ENCODE assay signal across 9 cellular contexts in the genomic region with DNA sequence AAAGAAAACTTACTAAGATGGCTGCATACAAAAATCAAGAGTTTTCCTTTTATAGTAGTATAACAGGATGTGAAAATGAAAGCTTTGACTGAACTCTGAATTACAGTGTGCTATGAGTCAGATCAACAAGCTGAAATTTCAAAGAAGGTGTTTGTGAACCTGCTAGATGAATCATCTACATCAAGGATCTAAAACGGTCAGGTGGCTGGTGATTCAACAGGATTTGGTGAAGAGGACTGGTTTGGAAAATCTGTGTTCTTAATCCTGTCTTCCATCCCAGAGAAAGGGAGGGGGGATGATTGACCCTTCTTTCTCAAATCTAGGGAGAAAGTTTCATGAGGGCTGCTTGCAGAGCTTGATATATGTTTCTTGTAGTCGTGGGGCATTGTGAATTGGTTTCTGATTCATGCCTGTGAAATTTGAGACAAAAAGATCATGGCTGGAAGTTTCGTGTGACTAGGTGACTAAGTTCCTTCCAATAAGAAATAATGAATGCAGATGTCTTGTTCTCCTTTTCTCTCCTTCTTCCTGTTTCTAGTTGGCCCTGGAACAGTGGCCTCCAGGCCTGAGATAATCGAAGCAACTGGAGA.
DNase-seq lines count a peak whose midpoint lies in the region; ATAC-seq and TF ChIP-seq lines count a peak whose summit lies in the region.
"Had no signal": no experiment of that assay in that cellular context is flagged by ENCODE, and none has a peak within 500 bp of the region (broad histone marks: within the 10 kb centered on the region; RNA-seq: fewer than 3 reads in every experiment).

No MANE protein-coding gene starts in this region.

- H3K4me2 ChIP-seq in GM23338 (no peak overlapping the region), KMS-11 (peak overlapping the region; percentile 70)

- H3K4me3 Mint-ChIP-seq in GM23338 = no peak overlapping the region
- H3K4me3 Mint-ChIP-seq in activated T-helper 2 cell treated with anti-CD3 and anti-CD28 coated beads, Interferon-gamma antibody, Interleukin-2, Interleukin-4, amounts not matched to agents 10 μg/mL and 5 μg/mL and 100 μg/mL, durations not matched to agents 14 hours and 24 hours and 36 hours (ENCODE audit: low read depth) = no peak overlapping the region
- no peak overlapping the region for H3K4me3 Mint-ChIP-seq in nephron

- intact Hi-C loops in activated T-helper 2 cell treated with anti-CD3 and anti-CD28 coated beads, Interferon-gamma antibody, Interleukin-2, Interleukin-4, amounts not matched to agents 10 μg/mL and 5 μg/mL and 100 μg/mL, durations not matched to agents 14 hours and 24 hours and 36 hours (cut with micrococcal nuclease) = loop anchor here (1.0 to 5.0 kb wide), 3 partner anchors 11 to 67 kb away; partner anchors contain the start of gene MRPS30
- intact Hi-C loops in lower lobe of right lung (cut with DNase I) = no loop called here

- H3K36me3 ChIP-seq in GM23338 (ENCODE audit: insufficient read depth) (no peaks in the 10 kb centered on the region), KMS-11 (ENCODE audit: insufficient read depth) (no peaks in the 10 kb centered on the region), lower lobe of right lung (no peaks in the 10 kb centered on the region), HAP-1 (replicated peaks) (no peaks in the 10 kb centered on the region)

- H3K79me2 ChIP-seq in GM23338 (replicated peaks; ENCODE audit: insufficient read depth) = no peaks in the 10 kb centered on the region
- no peaks in the 10 kb centered on the region for H3K79me2 ChIP-seq in KMS-11 (ENCODE audit: insufficient read depth, low read depth)

- peak overlapping the region; percentile 16; the same call in 1 of the 2 replicates for H2AFZ ChIP-seq in GM23338
- peak overlapping the region; percentile 81 for H2AFZ ChIP-seq in KMS-11 (ENCODE audit: low read depth)

- H3K9ac ChIP-seq in KMS-11 = peak overlapping the region; percentile 22; the same call in 1 of the 2 replicates

- DNase-seq in DMS153 (lab: John Stamatoyannopoulos, UW) (peak; percentile 14), DMS153 treated with DMSO at 0.1 percent for 48 hours (lab: John Stamatoyannopoulos, UW; ENCODE audit: unreplicated experiment) (no peak), GM23338 (ENCODE audit: low spot score) (peak; percentile 7), lower lobe of right lung (no peak), HAP-1 (ENCODE audit: low spot score in 2 of 2) (no peak)
- peak; percentile 12 for DNase-seq in activated T-helper 2 cell treated with anti-CD3 and anti-CD28 coated beads, Interferon-gamma antibody, Interleukin-2, Interleukin-4, amounts not matched to agents 10 μg/mL and 5 μg/mL and 100 μg/mL, durations not matched to agents 14 hours and 24 hours and 36 hours (ENCODE audit: low spot score)

- no peaks in the 10 kb centered on the region for H3K4me1 ChIP-seq in GM23338 (ENCODE audit: insufficient read depth)
- H3K4me1 ChIP-seq in KMS-11 (ENCODE audit: low read depth, poor library complexity, severe bottlenecking) = peaks cover 20% of the 10 kb centered on the region
- no peaks in the 10 kb centered on the region for H3K4me1 ChIP-seq in lower lobe of right lung
- no peaks in the 10 kb centered on the region for H3K4me1 ChIP-seq in HAP-1

- no peaks in the 10 kb centered on the region for H4K20me1 ChIP-seq in GM23338 (replicated peaks; ENCODE audit: insufficient read depth)
- no peaks in the 10 kb centered on the region for H4K20me1 ChIP-seq in KMS-11 (ENCODE audit: insufficient read depth)

- H3K27me3 Mint-ChIP-seq in GM23338 (ENCODE audit: insufficient read depth, low read depth, poor library complexity) (no peaks in the 10 kb centered on the region), nephron (ENCODE audit: low read depth) (no peaks in the 10 kb centered on the region)
- H3K27me3 Mint-ChIP-seq in activated T-helper 2 cell treated with anti-CD3 and anti-CD28 coated beads, Interferon-gamma antibody, Interleukin-2, Interleukin-4, amounts not matched to agents 10 μg/mL and 5 μg/mL and 100 μg/mL, durations not matched to agents 14 hours and 24 hours and 36 hours (ENCODE audit: low read depth) = no peaks in the 10 kb centered on the region

- H3K9me3 Mint-ChIP-seq in GM23338 = peaks cover 11% of the 10 kb centered on the region
- H3K9me3 Mint-ChIP-seq in activated T-helper 2 cell treated with anti-CD3 and anti-CD28 coated beads, Interferon-gamma antibody, Interleukin-2, Interleukin-4, amounts not matched to agents 10 μg/mL and 5 μg/mL and 100 μg/mL, durations not matched to agents 14 hours and 24 hours and 36 hours = peaks cover 20% of the 10 kb centered on the region
- H3K9me3 Mint-ChIP-seq in nephron = peaks cover 14% of the 10 kb centered on the region

- H3K4me1 Mint-ChIP-seq in GM23338 (0 out of 3 replicates have a peak, but pooled peaks cover 4% of the 10 kb centered on the region), nephron (no peaks in the 10 kb centered on the region)
- H3K4me1 Mint-ChIP-seq in activated T-helper 2 cell treated with anti-CD3 and anti-CD28 coated beads, Interferon-gamma antibody, Interleukin-2, Interleukin-4, amounts not matched to agents 10 μg/mL and 5 μg/mL and 100 μg/mL, durations not matched to agents 14 hours and 24 hours and 36 hours (ENCODE audit: low read depth) = peaks cover 18% of the 10 kb centered on the region

- H3K9me3 ChIP-seq in lower lobe of right lung (no peaks in the 10 kb centered on the region), HAP-1 (no peaks in the 10 kb centered on the region)

- H3K27me3 ChIP-seq in GM23338 (ENCODE audit: insufficient read depth) = no peaks in the 10 kb centered on the region
- no peaks in the 10 kb centered on the region for H3K27me3 ChIP-seq in KMS-11 (ENCODE audit: insufficient read depth, low read depth)
- H3K27me3 ChIP-seq in lower lobe of right lung (ENCODE audit: low read depth) = no peaks in the 10 kb centered on the region
- no peaks in the 10 kb centered on the region for H3K27me3 ChIP-seq in HAP-1 (ENCODE audit: low read depth)

- no peak overlapping the region for H3K4me3 ChIP-seq in GM23338
- H3K4me3 ChIP-seq in KMS-11 (IDR thresholded peaks at IDR 0.05; ENCODE audit: insufficient read depth, low read depth, low read length) = no peak overlapping the region
- H3K4me3 ChIP-seq in lower lobe of right lung = no peak overlapping the region
- H3K4me3 ChIP-seq in HAP-1 = no peak overlapping the region

- H3K27ac ChIP-seq in GM23338 (ENCODE audit: low read depth) (no peak overlapping the region), KMS-11 (peak overlapping the region; percentile 73), lower lobe of right lung (no peak overlapping the region)
- H3K27ac ChIP-seq: 22Rv1 had no signal

- peaks cover 8% of the 10 kb centered on the region; the same call in 2 of the 3 replicates for H3K36me3 Mint-ChIP-seq in GM23338 (ENCODE audit: low read depth)
- peaks cover 6% of the 10 kb centered on the region for H3K36me3 Mint-ChIP-seq in activated T-helper 2 cell treated with anti-CD3 and anti-CD28 coated beads, Interferon-gamma antibody, Interleukin-2, Interleukin-4, amounts not matched to agents 10 μg/mL and 5 μg/mL and 100 μg/mL, durations not matched to agents 14 hours and 24 hours and 36 hours (ENCODE audit: low read depth)
- no peaks in the 10 kb centered on the region for H3K36me3 Mint-ChIP-seq in nephron (ENCODE audit: low read depth)

- H3F3A ChIP-seq in GM23338 (replicated peaks; ENCODE audit: low read depth) = no peaks in the 10 kb centered on the region

- no peak for ATAC-seq in GM23338
- no peak for ATAC-seq in lower lobe of right lung

- H3K9me2 ChIP-seq in GM23338 (ENCODE audit: insufficient read depth) = peaks cover 4% of the 10 kb centered on the region; the same call in 1 of the 2 replicates

- H3K27ac Mint-ChIP-seq in GM23338 (no peak overlapping the region), nephron (peak overlapping the region in 2 of 3 experiments; percentile 65 to 73)
- peak overlapping the region; percentile 85 for H3K27ac Mint-ChIP-seq in activated T-helper 2 cell treated with anti-CD3 and anti-CD28 coated beads, Interferon-gamma antibody, Interleukin-2, Interleukin-4, amounts not matched to agents 10 μg/mL and 5 μg/mL and 100 μg/mL, durations not matched to agents 14 hours and 24 hours and 36 hours

- TF ChIP-seq CTCF in GM23338 (conservative IDR thresholded peaks at IDR 0.05; ENCODE audit: low read depth in 2 of 2) (no peak), KMS-11 (conservative IDR thresholded peaks at IDR 0.05; ENCODE audit: low read depth, low read length) (no peak), nephron (IDR thresholded peaks at IDR 0.05; ENCODE audit: unreplicated experiment in 3 of 3) (no peak), lower lobe of right lung (IDR thresholded peaks at IDR 0.05) (no peak)

- in situ Hi-C loops in HAP-1 (cut with MboI; ENCODE audit: low sequenced_read_pairs) = no loop called here

Comparison
In these comparisons a context has a peak if more than half of its experiments do, and no peak if none do; other contexts are left out.
1. DNase-seq: peak in DMS153 (single experiment), GM23338 (single experiment) and activated T-helper 2 cell treated with anti-CD3 and anti-CD28 coated beads, Interferon-gamma antibody, Interleukin-2, Interleukin-4, amounts not matched to agents 10 μg/mL and 5 μg/mL and 100 μg/mL, durations not matched to agents 14 hours and 24 hours and 36 hours (single experiment); none in DMS153 treated with DMSO at 0.1 percent for 48 hours (single experiment), lower lobe of right lung (single experiment) and HAP-1 (0 of 2).